1 cellular context compared by ENCODE assay signal in genomic region chr16:4618645-4619418, GRCh38.
A peak's percentile ranks its signal among the peaks of the same experiment; 100 is the strongest.
TF ChIP-seq lines count a peak whose summit lies in the region.

No MANE protein-coding gene starts in this region.

TF ChIP-seq in HepG2, 621 proteins besides CTCF, POLR2A, EP300 and RAD21 (continues in another document):
- TF ChIP-seq ZNF879 (CRISPR knock-in tag; IDR thresholded peaks at IDR 0.05) (no peak), ZNF761 (CRISPR knock-in tag; conservative IDR thresholded peaks at IDR 0.05) (0 out of 2 replicates have a peak, but pooled peaks have one; percentile 39), SAFB2 (CRISPR knock-in tag; IDR thresholded peaks at IDR 0.05; ENCODE audit: borderline replicate concordance, low read depth) (no peak), ETV6 (CRISPR knock-in tag; conservative IDR thresholded peaks at IDR 0.05) (no peak), GMEB1 (CRISPR knock-in tag; IDR thresholded peaks at IDR 0.05; ENCODE audit: borderline replicate concordance) (no peak), PCBP1 (IDR thresholded peaks at IDR 0.05; ENCODE audit: borderline replicate concordance, low read depth, low read length) (no peak), ZNF292 (CRISPR knock-in tag; IDR thresholded peaks at IDR 0.05; ENCODE audit: borderline replicate concordance, low read depth) (no peak), BHLHE40 (IDR thresholded peaks at IDR 0.05; ENCODE audit: low read length) (no peak), TFE3 (CRISPR knock-in tag; IDR thresholded peaks at IDR 0.05) (no peak), ZNF451 (CRISPR knock-in tag; IDR thresholded peaks at IDR 0.05) (no peak), GZF1 (CRISPR knock-in tag; IDR thresholded peaks at IDR 0.05) (no peak), SMAD1 (CRISPR knock-in tag; IDR thresholded peaks at IDR 0.05; ENCODE audit: borderline replicate concordance, low read depth) (no peak), SYNCRIP (IDR thresholded peaks at IDR 0.05; ENCODE audit: insufficient read depth, low read depth, low read length) (no peak), ZSCAN25 (CRISPR knock-in tag; IDR thresholded peaks at IDR 0.05) (peak; percentile 50; the same call in 1 of the 2 replicates), NBN (conservative IDR thresholded peaks at IDR 0.05) (no peak), ZNF572 (CRISPR knock-in tag; IDR thresholded peaks at IDR 0.05) (no peak), GMEB2 (CRISPR knock-in tag; IDR thresholded peaks at IDR 0.05; ENCODE audit: low read depth) (no peak), MTA1 (CRISPR knock-in tag; IDR thresholded peaks at IDR 0.05; ENCODE audit: borderline replicate concordance) (0 out of 2 replicates have a peak, but pooled peaks have one; percentile 23), ZNF383 (CRISPR knock-in tag; IDR thresholded peaks at IDR 0.05; ENCODE audit: borderline replicate concordance) (no peak), ZNF234 (CRISPR knock-in tag; conservative IDR thresholded peaks at IDR 0.05) (no peak), ZNF703 (CRISPR knock-in tag; IDR thresholded peaks at IDR 0.05; ENCODE audit: borderline replicate concordance) (no peak), SRF (IDR thresholded peaks at IDR 0.05; ENCODE audit: low read depth, low read length) (no peak), ZNF577 (CRISPR knock-in tag; IDR thresholded peaks at IDR 0.05; ENCODE audit: borderline replicate concordance, low read depth) (no peak), ZHX1 (CRISPR knock-in tag; IDR thresholded peaks at IDR 0.05; ENCODE audit: low read depth) (no peak), CC2D1A (CRISPR knock-in tag; IDR thresholded peaks at IDR 0.05) (no peak), ZNF782 (CRISPR knock-in tag; IDR thresholded peaks at IDR 0.05; ENCODE audit: borderline replicate concordance) (no peak), ZNF839 (CRISPR knock-in tag; IDR thresholded peaks at IDR 0.05; ENCODE audit: borderline replicate concordance) (no peak), ZNF232 (CRISPR knock-in tag; IDR thresholded peaks at IDR 0.05; ENCODE audit: borderline replicate concordance) (0 out of 2 replicates have a peak, but pooled peaks have one; percentile 56), TARDBP (CRISPR knock-in tag; IDR thresholded peaks at IDR 0.05) (peak; percentile 23; the same call in 1 of the 2 replicates), ZNF275 (CRISPR knock-in tag; IDR thresholded peaks at IDR 0.05; ENCODE audit: borderline replicate concordance) (peak; percentile 56; the same call in 1 of the 2 replicates), ZBTB37 (CRISPR knock-in tag; IDR thresholded peaks at IDR 0.05) (peak; percentile 87; the same call in 1 of the 2 replicates), ZNF224 (CRISPR knock-in tag; IDR thresholded peaks at IDR 0.05) (no peak), ZNF24 (IDR thresholded peaks at IDR 0.05) (no peak), XBP1 (CRISPR knock-in tag; IDR thresholded peaks at IDR 0.05) (no peak), ZNF136 (CRISPR knock-in tag; IDR thresholded peaks at IDR 0.05; ENCODE audit: low read depth) (no peak), AKNA (CRISPR knock-in tag; IDR thresholded peaks at IDR 0.05; ENCODE audit: borderline replicate concordance) (no peak), ZBTB1 (CRISPR knock-in tag; IDR thresholded peaks at IDR 0.05; ENCODE audit: borderline replicate concordance) (no peak), THRA (CRISPR knock-in tag; IDR thresholded peaks at IDR 0.05; ENCODE audit: borderline replicate concordance) (peak; percentile 58; the same call in 1 of the 2 replicates), ZFAT (CRISPR knock-in tag; conservative IDR thresholded peaks at IDR 0.05) (no peak; the same call in 1 of the 2 replicates), ZNF276 (CRISPR knock-in tag; IDR thresholded peaks at IDR 0.05; ENCODE audit: low read depth) (no peak), HIC2 (CRISPR knock-in tag; IDR thresholded peaks at IDR 0.05; ENCODE audit: low read depth) (peak; percentile 95)
